ENCODE assay signal across 2 cellular contexts in genomic region chr11:97722721-97723120, GRCh38.
TF ChIP-seq lines count a peak whose summit lies in the region.

No MANE protein-coding gene starts in this region.

TF ChIP-seq in GM23338, 12 proteins besides CTCF, POLR2A, EP300 and RAD21:
- TF ChIP-seq STAT1 (IDR thresholded peaks at IDR 0.05; ENCODE audit: unreplicated experiment) (no peak), POLR2AphosphoS5 (IDR thresholded peaks at IDR 0.05; ENCODE audit: low read depth) (no peak), ZNF331 (CRISPR knock-in tag; IDR thresholded peaks at IDR 0.05; ENCODE audit: low read depth) (no peak), EZH2phosphoT487 (IDR thresholded peaks at IDR 0.05; ENCODE audit: unreplicated experiment) (no peak), EZH2 (IDR thresholded peaks at IDR 0.05; ENCODE audit: low read depth, unreplicated experiment) (no peak), JUNB (IDR thresholded peaks at IDR 0.05; ENCODE audit: unreplicated experiment) (no peak), ZNF114 (CRISPR knock-in tag; IDR thresholded peaks at IDR 0.05) (0 out of 2 replicates have a peak, but pooled peaks have one; percentile 61), NANOG (IDR thresholded peaks at IDR 0.05; ENCODE audit: borderline replicate concordance) (peak; percentile 43; the same call in 1 of the 2 replicates), ETS1 (IDR thresholded peaks at IDR 0.05) (no peak)
- TF ChIP-seq, protein P1, sequence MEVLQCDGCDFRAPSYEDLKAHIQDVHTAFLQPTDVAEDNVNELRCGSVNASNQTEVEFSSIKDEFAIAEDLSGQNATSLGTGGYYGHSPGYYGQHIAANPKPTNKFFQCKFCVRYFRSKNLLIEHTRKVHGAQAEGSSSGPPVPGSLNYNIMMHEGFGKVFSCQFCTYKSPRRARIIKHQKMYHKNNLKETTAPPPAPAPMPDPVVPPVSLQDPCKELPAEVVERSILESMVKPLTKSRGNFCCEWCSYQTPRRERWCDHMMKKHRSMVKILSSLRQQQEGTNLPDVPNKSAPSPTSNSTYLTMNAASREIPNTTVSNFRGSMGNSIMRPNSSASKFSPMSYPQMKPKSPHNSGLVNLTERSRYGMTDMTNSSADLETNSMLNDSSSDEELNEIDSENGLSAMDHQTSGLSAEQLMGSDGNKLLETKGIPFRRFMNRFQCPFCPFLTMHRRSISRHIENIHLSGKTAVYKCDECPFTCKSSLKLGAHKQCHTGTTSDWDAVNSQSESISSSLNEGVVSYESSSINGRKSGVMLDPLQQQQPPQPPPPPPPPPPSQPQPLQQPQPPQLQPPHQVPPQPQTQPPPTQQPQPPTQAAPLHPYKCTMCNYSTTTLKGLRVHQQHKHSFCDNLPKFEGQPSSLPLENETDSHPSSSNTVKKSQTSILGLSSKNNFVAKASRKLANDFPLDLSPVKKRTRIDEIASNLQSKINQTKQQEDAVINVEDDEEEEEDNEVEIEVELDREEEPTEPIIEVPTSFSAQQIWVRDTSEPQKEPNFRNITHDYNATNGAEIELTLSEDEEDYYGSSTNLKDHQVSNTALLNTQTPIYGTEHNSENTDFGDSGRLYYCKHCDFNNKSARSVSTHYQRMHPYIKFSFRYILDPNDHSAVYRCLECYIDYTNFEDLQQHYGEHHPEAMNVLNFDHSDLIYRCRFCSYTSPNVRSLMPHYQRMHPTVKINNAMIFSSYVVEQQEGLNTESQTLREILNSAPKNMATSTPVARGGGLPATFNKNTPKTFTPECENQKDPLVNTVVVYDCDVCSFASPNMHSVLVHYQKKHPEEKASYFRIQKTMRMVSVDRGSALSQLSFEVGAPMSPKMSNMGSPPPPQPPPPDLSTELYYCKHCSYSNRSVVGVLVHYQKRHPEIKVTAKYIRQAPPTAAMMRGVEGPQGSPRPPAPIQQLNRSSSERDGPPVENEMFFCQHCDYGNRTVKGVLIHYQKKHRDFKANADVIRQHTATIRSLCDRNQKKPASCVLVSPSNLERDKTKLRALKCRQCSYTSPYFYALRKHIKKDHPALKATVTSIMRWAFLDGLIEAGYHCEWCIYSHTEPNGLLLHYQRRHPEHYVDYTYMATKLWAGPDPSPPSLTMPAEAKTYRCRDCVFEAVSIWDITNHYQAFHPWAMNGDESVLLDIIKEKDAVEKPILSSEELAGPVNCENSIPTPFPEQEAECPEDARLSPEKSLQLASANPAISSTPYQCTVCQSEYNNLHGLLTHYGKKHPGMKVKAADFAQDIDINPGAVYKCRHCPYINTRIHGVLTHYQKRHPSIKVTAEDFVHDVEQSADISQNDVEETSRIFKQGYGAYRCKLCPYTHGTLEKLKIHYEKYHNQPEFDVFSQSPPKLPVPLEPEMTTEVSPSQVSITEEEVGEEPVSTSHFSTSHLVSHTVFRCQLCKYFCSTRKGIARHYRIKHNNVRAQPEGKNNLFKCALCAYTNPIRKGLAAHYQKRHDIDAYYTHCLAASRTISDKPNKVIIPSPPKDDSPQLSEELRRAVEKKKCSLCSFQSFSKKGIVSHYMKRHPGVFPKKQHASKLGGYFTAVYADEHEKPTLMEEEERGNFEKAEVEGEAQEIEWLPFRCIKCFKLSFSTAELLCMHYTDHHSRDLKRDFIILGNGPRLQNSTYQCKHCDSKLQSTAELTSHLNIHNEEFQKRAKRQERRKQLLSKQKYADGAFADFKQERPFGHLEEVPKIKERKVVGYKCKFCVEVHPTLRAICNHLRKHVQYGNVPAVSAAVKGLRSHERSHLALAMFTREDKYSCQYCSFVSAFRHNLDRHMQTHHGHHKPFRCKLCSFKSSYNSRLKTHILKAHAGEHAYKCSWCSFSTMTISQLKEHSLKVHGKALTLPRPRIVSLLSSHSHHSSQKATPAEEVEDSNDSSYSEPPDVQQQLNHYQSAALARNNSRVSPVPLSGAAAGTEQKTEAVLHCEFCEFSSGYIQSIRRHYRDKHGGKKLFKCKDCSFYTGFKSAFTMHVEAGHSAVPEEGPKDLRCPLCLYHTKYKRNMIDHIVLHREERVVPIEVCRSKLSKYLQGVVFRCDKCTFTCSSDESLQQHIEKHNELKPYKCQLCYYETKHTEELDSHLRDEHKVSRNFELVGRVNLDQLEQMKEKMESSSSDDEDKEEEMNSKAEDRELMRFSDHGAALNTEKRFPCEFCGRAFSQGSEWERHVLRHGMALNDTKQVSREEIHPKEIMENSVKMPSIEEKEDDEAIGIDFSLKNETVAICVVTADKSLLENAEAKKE (CRISPR knock-in tag; IDR thresholded peaks at IDR 0.05), result peak; percentile 77; the same call in 1 of the 2 replicates

TF ChIP-seq in H1, 55 proteins besides CTCF, POLR2A, EP300 and RAD21:
- TF ChIP-seq BCL11A (IDR thresholded peaks at IDR 0.05; ENCODE audit: low read depth in 2 of 2, low read length in 2 of 2) (no peak), ZNF274 (IDR thresholded peaks at IDR 0.05; ENCODE audit: borderline replicate concordance, extremely low read depth, low read length) (no peak), JUND (IDR thresholded peaks at IDR 0.05; ENCODE audit: low read length) (no peak), POLR2AphosphoS5 (IDR thresholded peaks at IDR 0.05; ENCODE audit: low read depth, low read length) (no peak), SIX5 (IDR thresholded peaks at IDR 0.05; ENCODE audit: low read depth, low read length) (no peak), SRF (IDR thresholded peaks at IDR 0.05; ENCODE audit: low read depth, low read length) (no peak), MAFK (IDR thresholded peaks at IDR 0.05; ENCODE audit: low read depth, low read length) (no peak), SP1 (IDR thresholded peaks at IDR 0.05; ENCODE audit: low read depth, low read length) (0 out of 2 replicates have a peak, but pooled peaks have one; percentile 43), ASH2L (IDR thresholded peaks at IDR 0.05; ENCODE audit: low read length) (peak; percentile 31), CHD2 (IDR thresholded peaks at IDR 0.05; ENCODE audit: low read length) (no peak), GTF2F1 (IDR thresholded peaks at IDR 0.05; ENCODE audit: borderline replicate concordance, low read depth, low read length) (no peak), SUZ12 (IDR thresholded peaks at IDR 0.05; ENCODE audit: low read length) (no peak), PHF8 (conservative IDR thresholded peaks at IDR 0.05; ENCODE audit: low read depth, low read length) (no peak), BACH1 (IDR thresholded peaks at IDR 0.05; ENCODE audit: low read length) (no peak), POU5F1 (IDR thresholded peaks at IDR 0.05; ENCODE audit: low read depth, low read length) (no peak), GABPA (IDR thresholded peaks at IDR 0.05; ENCODE audit: borderline replicate concordance, insufficient read depth, low read length) (no peak), USF2 (IDR thresholded peaks at IDR 0.05; ENCODE audit: low read length) (no peak), CBX8 (IDR thresholded peaks at IDR 0.05; ENCODE audit: borderline replicate concordance, low read depth, low read length) (no peak), SIRT6 (IDR thresholded peaks at IDR 0.05; ENCODE audit: low read length) (no peak), TBP (IDR thresholded peaks at IDR 0.05; ENCODE audit: low read depth, low read length) (no peak), NRF1 (IDR thresholded peaks at IDR 0.05; ENCODE audit: low read depth, low read length) (no peak), NANOG (IDR thresholded peaks at IDR 0.05; ENCODE audit: insufficient read depth, low read depth, low read length, poor library complexity, severe bottlenecking) (peak; percentile 97), RXRA (IDR thresholded peaks at IDR 0.05; ENCODE audit: insufficient read depth, low read depth, low read length) (no peak), HDAC2 (IDR thresholded peaks at IDR 0.05; ENCODE audit: borderline replicate concordance in 1 of 2, low read depth in 2 of 2, low read length in 2 of 2) (peak in 1 of 2 experiments; percentile 40; a peak in 1 of 4 replicates), TEAD4 (IDR thresholded peaks at IDR 0.05; ENCODE audit: low read depth, low read length) (peak; percentile 87), RBBP5 (IDR thresholded peaks at IDR 0.05; ENCODE audit: borderline replicate concordance, low read depth, low read length) (no peak), EGR1 (IDR thresholded peaks at IDR 0.05; ENCODE audit: borderline replicate concordance, low read depth, low read length) (no peak), BRCA1 (IDR thresholded peaks at IDR 0.05; ENCODE audit: low read depth, low read length) (no peak), CTBP2 (IDR thresholded peaks at IDR 0.05; ENCODE audit: borderline replicate concordance, insufficient read depth, insufficient read length, low read length) (peak; percentile 75), CHD1 (IDR thresholded peaks at IDR 0.05; ENCODE audit: low read depth, low read length) (no peak)
- TF ChIP-seq, protein P2, sequence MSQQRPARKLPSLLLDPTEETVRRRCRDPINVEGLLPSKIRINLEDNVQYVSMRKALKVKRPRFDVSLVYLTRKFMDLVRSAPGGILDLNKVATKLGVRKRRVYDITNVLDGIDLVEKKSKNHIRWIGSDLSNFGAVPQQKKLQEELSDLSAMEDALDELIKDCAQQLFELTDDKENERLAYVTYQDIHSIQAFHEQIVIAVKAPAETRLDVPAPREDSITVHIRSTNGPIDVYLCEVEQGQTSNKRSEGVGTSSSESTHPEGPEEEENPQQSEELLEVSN (IDR thresholded peaks at IDR 0.05), result no peak
- TF ChIP-seq, protein P3, sequence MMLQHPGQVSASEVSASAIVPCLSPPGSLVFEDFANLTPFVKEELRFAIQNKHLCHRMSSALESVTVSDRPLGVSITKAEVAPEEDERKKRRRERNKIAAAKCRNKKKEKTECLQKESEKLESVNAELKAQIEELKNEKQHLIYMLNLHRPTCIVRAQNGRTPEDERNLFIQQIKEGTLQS (IDR thresholded peaks at IDR 0.05; ENCODE audit: insufficient read depth, low read depth, low read length), result no peak
- TF ChIP-seq, protein P4, sequence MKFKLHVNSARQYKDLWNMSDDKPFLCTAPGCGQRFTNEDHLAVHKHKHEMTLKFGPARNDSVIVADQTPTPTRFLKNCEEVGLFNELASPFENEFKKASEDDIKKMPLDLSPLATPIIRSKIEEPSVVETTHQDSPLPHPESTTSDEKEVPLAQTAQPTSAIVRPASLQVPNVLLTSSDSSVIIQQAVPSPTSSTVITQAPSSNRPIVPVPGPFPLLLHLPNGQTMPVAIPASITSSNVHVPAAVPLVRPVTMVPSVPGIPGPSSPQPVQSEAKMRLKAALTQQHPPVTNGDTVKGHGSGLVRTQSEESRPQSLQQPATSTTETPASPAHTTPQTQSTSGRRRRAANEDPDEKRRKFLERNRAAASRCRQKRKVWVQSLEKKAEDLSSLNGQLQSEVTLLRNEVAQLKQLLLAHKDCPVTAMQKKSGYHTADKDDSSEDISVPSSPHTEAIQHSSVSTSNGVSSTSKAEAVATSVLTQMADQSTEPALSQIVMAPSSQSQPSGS (IDR thresholded peaks at IDR 0.05; ENCODE audit: low read length), result 0 out of 2 replicates have a peak, but pooled peaks have one; percentile 64
